ENCODE assay signal across 11 cellular contexts in genomic region chr6:1315560-1316386, GRCh38. TPM values are rescaled to one million over a fixed set of nuclear protein-coding genes. Genes with fewer than 3 reads are reported as not detected.
DNase-seq lines count a peak whose midpoint lies in the region; ATAC-seq and TF ChIP-seq lines count a peak whose summit lies in the region.
"Had no signal": no experiment of that assay in that cellular context is flagged by ENCODE, and none has a peak within 500 bp of the region (broad histone marks: within the 10 kb centered on the region; RNA-seq: fewer than 3 reads in every experiment).

No MANE protein-coding gene starts in this region.

- H3K9me3 ChIP-seq in right atrium auricular region (no peaks in the 10 kb centered on the region), BE2C (no peaks in the 10 kb centered on the region)

- ATAC-seq in Right ventricle myocardium superior (ENCODE audit: poor library complexity) = no peak
- ATAC-seq in naive thymus-derived CD8-positive, alpha-beta T cell = no peak
- no peak for ATAC-seq in HG03025 (IDR thresholded peaks at IDR 0.05; ENCODE audit: low FRiP score, unreplicated experiment)

- H3K36me3 ChIP-seq in right atrium auricular region = no peaks in the 10 kb centered on the region
- no peaks in the 10 kb centered on the region for H3K36me3 ChIP-seq in BE2C

- POLR2A ChIA-PET in naive thymus-derived CD8-positive, alpha-beta T cell (lab: Charles Lee) = no interaction called here

- H3K36me3 Mint-ChIP-seq in naive thymus-derived CD8-positive, alpha-beta T cell = peaks cover 0 to 11% (median 6%) of the 10 kb centered on the region in 3 donors

- TF ChIP-seq CTCF in right atrium auricular region (IDR thresholded peaks at IDR 0.05) = no peak
- no peak for TF ChIP-seq CTCF in choroid plexus epithelial cell (conservative IDR thresholded peaks at IDR 0.05; ENCODE audit: low read depth, low read length)
- TF ChIP-seq CTCF in BE2C (IDR thresholded peaks at IDR 0.05; ENCODE audit: low read depth, low read length) = no peak

- H3K27me3 ChIP-seq in right atrium auricular region (peaks cover 19 to 20% of the 10 kb centered on the region in 2 donors), BE2C (peaks cover 44% of the 10 kb centered on the region)

- peak overlapping the region; percentile 65 to 85 (median 79) for H3K4me3 Mint-ChIP-seq in naive thymus-derived CD8-positive, alpha-beta T cell

- DNase-seq in right atrium auricular region (ENCODE audit: low spot score) = no peak
- no peak for DNase-seq in Right ventricle myocardium superior
- DNase-seq in choroid plexus epithelial cell (ENCODE audit: low read depth) = no peak
- no peak for DNase-seq in naive thymus-derived CD8-positive, alpha-beta T cell
- no peak for DNase-seq in BE2C
- DNase-seq in CD1c-positive myeloid dendritic cell (ENCODE audit: extremely low spot score) = no peak
- DNase-seq in pons (ENCODE audit: low spot score) = no peak
- DNase-seq: NCI-H446 treated with DMSO at 0.1 percent for 48 hours had no signal

- H3K4me1 Mint-ChIP-seq in naive thymus-derived CD8-positive, alpha-beta T cell = peaks cover 13 to 33% (median 25%) of the 10 kb centered on the region in 4 donors

- H3K4me1 ChIP-seq in right atrium auricular region (peaks cover 0 to 34% of the 10 kb centered on the region in 2 donors), BE2C (no peaks in the 10 kb centered on the region)

- H3K4me3 ChIP-seq in right atrium auricular region (peak overlapping the region; percentile 25 to 47), choroid plexus epithelial cell (ENCODE audit: low read depth, low read length) (peak overlapping the region; percentile 58), BE2C (ENCODE audit: low read depth, low read length) (no peak overlapping the region)

- H3K27ac ChIP-seq in right atrium auricular region = no peak overlapping the region
- H3K27ac ChIP-seq: HL-60 had no signal

- H3K27ac Mint-ChIP-seq in naive thymus-derived CD8-positive, alpha-beta T cell = peak overlapping the region in 1 of 10 donors; percentile 3

- H3K27me3 Mint-ChIP-seq in naive thymus-derived CD8-positive, alpha-beta T cell = peaks cover 20 to 55% (median 39%) of the 10 kb centered on the region in 5 donors

- H3K9me3 Mint-ChIP-seq in naive thymus-derived CD8-positive, alpha-beta T cell = peaks cover 0 to 9% (median 0%) of the 10 kb centered on the region in 9 donors

- intact Hi-C loops in Right ventricle myocardium superior (cut with DNase I) = no loop called here

RNA-seq across cellular contexts. Expression of gene FOXQ1, which starts 3.9 kb away (rescaled TPM):
- not detected for total RNA-seq in right atrium auricular region
- not detected for total RNA-seq in Right ventricle myocardium superior
- not detected for total RNA-seq in naive thymus-derived CD8-positive, alpha-beta T cell
- polyA plus RNA-seq in naive thymus-derived CD8-positive, alpha-beta T cell = not detected
- not detected for polyA plus RNA-seq in BE2C (2012; ENCODE audit: insufficient read depth, insufficient read length, low read depth)
- total RNA-seq: myocyte had no signal
